ENCODE assay signal across 9 cellular contexts in genomic region chr3:194369522-194370279, GRCh38. TPM values are rescaled to one million over a fixed set of nuclear protein-coding genes. Genes with fewer than 3 reads are reported as not detected.
DNase-seq lines count a peak whose midpoint lies in the region; TF ChIP-seq lines count a peak whose summit lies in the region.
"Had no signal": no experiment of that assay in that cellular context is flagged by ENCODE, and none has a peak within 500 bp of the region (broad histone marks: within the 10 kb centered on the region; RNA-seq: fewer than 3 reads in every experiment).

TSS of gene LRRC15 (minus strand) at chr3:194369743. CDS start at chr3:194361043, 8,700 bp downstream.

- H2BK12ac ChIP-seq in neuronal stem cell (ENCODE audit: low read length) = peak within 1 kb of the TSS; percentile 63

- peak within 1 kb of the TSS; percentile 19 for H2AFZ ChIP-seq in neuronal stem cell (ENCODE audit: low read length)

- peak within 1 kb of the TSS; percentile 76 for H3K18ac ChIP-seq in neuronal stem cell (ENCODE audit: low read length)

- H3K9ac ChIP-seq in ES-I3 (ENCODE audit: low read depth, low read length) (peak within 1 kb of the TSS; percentile 21; the same call in 1 of the 2 replicates), neuronal stem cell (ENCODE audit: low read depth, low read length, poor library complexity) (peak within 1 kb of the TSS; percentile 33)

- no peak within 1 kb of the TSS for H3K4me2 ChIP-seq in neuronal stem cell (ENCODE audit: insufficient read depth, low read length, poor library complexity, severe bottlenecking)

- CTCF ChIA-PET in activated naive CD4-positive, alpha-beta T cell treated with anti-CD3 and anti-CD28 coated beads for 36 hours (lab: Charles Lee) = no interaction called here

- no peak within 1 kb of the TSS for H4K91ac ChIP-seq in neuronal stem cell (ENCODE audit: low read depth, low read length, poor library complexity)

- TF ChIP-seq CTCF in fibroblast of pulmonary artery (IDR thresholded peaks at IDR 0.05; ENCODE audit: low read length, missing control alignments) (no peak), type B pancreatic cell (conservative IDR thresholded peaks at IDR 0.05) (no peak)

- no peaks in the 10 kb centered on the region for H3K79me1 ChIP-seq in neuronal stem cell (ENCODE audit: low read depth, low read length)

- H3K4ac ChIP-seq in neuronal stem cell (ENCODE audit: low read length) = peak within 1 kb of the TSS; percentile 46

- no peak within 1 kb of the TSS for H3K4me3 Mint-ChIP-seq in type B pancreatic cell
- no peak within 1 kb of the TSS for H3K4me3 Mint-ChIP-seq in activated naive CD4-positive, alpha-beta T cell treated with anti-CD3 and anti-CD28 coated beads for 36 hours

- H2BK15ac ChIP-seq in neuronal stem cell (ENCODE audit: low read length) = peak within 1 kb of the TSS; percentile 90

- peak within 1 kb of the TSS; percentile 76 for H2AK5ac ChIP-seq in neuronal stem cell (ENCODE audit: low read depth, low read length)

- peak within 1 kb of the TSS; percentile 93 for H2BK5ac ChIP-seq in neuronal stem cell (ENCODE audit: low read length)

- DNase-seq in RPMI7951 (ENCODE audit: low read depth) = peak; percentile 86
- DNase-seq in fibroblast of pulmonary artery (ENCODE audit: low read depth) = peak; percentile 45
- peak; percentile 41 for DNase-seq in neuronal stem cell (ENCODE audit: low spot score)
- DNase-seq in nucleus accumbens (lab: John Stamatoyannopoulos, UW) = no peak
- no peak for DNase-seq in NCI-H526 treated with DMSO at 0.1 percent for 48 hours (lab: John Stamatoyannopoulos, UW)
- no peak for DNase-seq in type B pancreatic cell (ENCODE audit: extremely low spot score, unreplicated experiment)
- no peak for DNase-seq in activated naive CD4-positive, alpha-beta T cell treated with anti-CD3 and anti-CD28 coated beads for 36 hours
- DNase-seq: NCI-H2107 had no signal

- peak within 1 kb of the TSS; percentile 62 for H3K23ac ChIP-seq in neuronal stem cell (ENCODE audit: low read depth, low read length, poor library complexity)

- peaks cover 37% of the 10 kb centered on the region for H3K27me3 Mint-ChIP-seq in type B pancreatic cell
- peaks cover 21% of the 10 kb centered on the region for H3K27me3 Mint-ChIP-seq in activated naive CD4-positive, alpha-beta T cell treated with anti-CD3 and anti-CD28 coated beads for 36 hours (ENCODE audit: low read depth)

- H4K8ac ChIP-seq in neuronal stem cell (ENCODE audit: low read depth, low read length) = no peak within 1 kb of the TSS

- intact Hi-C loops in activated naive CD4-positive, alpha-beta T cell treated with anti-CD3 and anti-CD28 coated beads for 36 hours (cut with micrococcal nuclease) = no loop called here

- no peaks in the 10 kb centered on the region for H3K36me3 ChIP-seq in ES-I3 (ENCODE audit: insufficient read depth, low read length)
- H3K36me3 ChIP-seq in neuronal stem cell (replicated peaks in 1 of 2; ENCODE audit: control insufficient read depth in 2 of 2, insufficient read depth in 2 of 2, low read length in 2 of 2) = no peaks in the 10 kb centered on the region

- H3K4me1 ChIP-seq in ES-I3 (ENCODE audit: insufficient read depth, low read length) = peaks cover 6% of the 10 kb centered on the region
- peaks cover 4 to 23% of the 10 kb centered on the region in 2 donors for H3K4me1 ChIP-seq in neuronal stem cell (ENCODE audit: control insufficient read depth in 2 of 2, insufficient read depth in 1 of 2, low read depth in 1 of 2, low read length in 2 of 2)

- H3K4me1 Mint-ChIP-seq in type B pancreatic cell (ENCODE audit: unreplicated experiment) = peaks cover 29% of the 10 kb centered on the region
- peaks cover 2% of the 10 kb centered on the region for H3K4me1 Mint-ChIP-seq in activated naive CD4-positive, alpha-beta T cell treated with anti-CD3 and anti-CD28 coated beads for 36 hours (ENCODE audit: low read depth)

- no peak within 1 kb of the TSS for H3K27ac Mint-ChIP-seq in type B pancreatic cell
- no peak within 1 kb of the TSS for H3K27ac Mint-ChIP-seq in activated naive CD4-positive, alpha-beta T cell treated with anti-CD3 and anti-CD28 coated beads for 36 hours

- peak within 1 kb of the TSS; percentile 69 for H2BK120ac ChIP-seq in neuronal stem cell (ENCODE audit: low read depth, low read length)

- H3K4me3 ChIP-seq in fibroblast of pulmonary artery (replicated peaks; ENCODE audit: low read depth, low read length) = no peak within 1 kb of the TSS
- no peak within 1 kb of the TSS for H3K4me3 ChIP-seq in neuronal stem cell (ENCODE audit: low read length in 2 of 2)

- peaks cover 0 to 63% (median 3%) of the 10 kb centered on the region in 3 experiments for H3K27me3 ChIP-seq in neuronal stem cell (ENCODE audit: control insufficient read depth in 3 of 3, insufficient read depth in 3 of 3, low read depth in 1 of 3, low read length in 3 of 3)

- no peak within 1 kb of the TSS for H3K27ac ChIP-seq in neuronal stem cell (replicated peaks; ENCODE audit: low read length)

- no peaks in the 10 kb centered on the region for H3K36me3 Mint-ChIP-seq in type B pancreatic cell
- no peaks in the 10 kb centered on the region for H3K36me3 Mint-ChIP-seq in activated naive CD4-positive, alpha-beta T cell treated with anti-CD3 and anti-CD28 coated beads for 36 hours (ENCODE audit: low read depth)

- no peaks in the 10 kb centered on the region for H3K9me3 ChIP-seq in ES-I3 (ENCODE audit: control insufficient read depth, insufficient read depth, low read length)
- H3K9me3 ChIP-seq in neuronal stem cell (replicated peaks in 1 of 2; ENCODE audit: control insufficient read depth in 2 of 2, insufficient read depth in 1 of 2, low read depth in 1 of 2, low read length in 2 of 2) = no peaks in the 10 kb centered on the region

- H3K14ac ChIP-seq in neuronal stem cell (ENCODE audit: low read length) = peak within 1 kb of the TSS; percentile 65

- no peaks in the 10 kb centered on the region for H3K9me3 Mint-ChIP-seq in type B pancreatic cell
- H3K9me3 Mint-ChIP-seq in activated naive CD4-positive, alpha-beta T cell treated with anti-CD3 and anti-CD28 coated beads for 36 hours = no peaks in the 10 kb centered on the region

- no CpG with 5 or more reads among the region's 21 CpGs for WGBS in neuronal stem cell (ENCODE audit: extremely low coverage in 2 of 2, insufficient read length in 2 of 2, insufficient replicate concordance in 1 of 2), 2 donors

RNA-seq across cellular contexts. Expression of gene LRRC15, which starts in this region (rescaled TPM):
- 93.4 and 95.0 TPM in 2 replicates for total RNA-seq in RPMI7951 (2014; rRNA removed; shearing (Covaris generic))
- polyA plus RNA-seq in neuronal stem cell (2013, experiment 1 of 2) = 0.01 TPM
- polyA plus RNA-seq in neuronal stem cell (2013, experiment 2 of 2) = 0.01 TPM
- 0.05 and 0.07 TPM in 2 replicates for total RNA-seq in type B pancreatic cell (ENCODE audit: low replicate concordance)
- not detected for total RNA-seq in activated naive CD4-positive, alpha-beta T cell treated with anti-CD3 and anti-CD28 coated beads for 36 hours

Comparison
In these comparisons a context has a peak if more than half of its experiments do, and no peak if none do; other contexts are left out.
1. RNA of gene LRRC15 (total RNA-seq): 93.4 to 95.0 TPM in RPMI7951; 0.05 to 0.07 TPM in type B pancreatic cell and not detected in activated naive CD4-positive, alpha-beta T cell treated with anti-CD3 and anti-CD28 coated beads for 36 hours; every median in the first group is over 10 times any median in the second.
2. DNase-seq: peak in RPMI7951 (single experiment), fibroblast of pulmonary artery (single experiment) and neuronal stem cell (single experiment); none in nucleus accumbens (0 of 56), NCI-H526 treated with DMSO at 0.1 percent for 48 hours (single experiment), type B pancreatic cell (single experiment) and activated naive CD4-positive, alpha-beta T cell treated with anti-CD3 and anti-CD28 coated beads for 36 hours (single experiment).